In genomic region chr9:35749515-35750255, GRCh38 we compare ENCODE assay signal across 8 cellular contexts. TPM values are rescaled to one million over a fixed set of nuclear protein-coding genes. Genes with fewer than 3 reads are reported as not detected.
DNase-seq lines count a peak whose midpoint lies in the region; ATAC-seq, FAIRE-seq and TF ChIP-seq lines count a peak whose summit lies in the region.

No MANE protein-coding gene starts in this region.

- H3K4me3 ChIP-seq in kidney (ENCODE audit: low read length in 2 of 2): peak overlapping the region; percentile 82 to 91

- H3K4me1 ChIP-seq in kidney (ENCODE audit: control insufficient read depth in 1 of 2, insufficient read depth in 1 of 2, low read depth in 1 of 2, low read length in 2 of 2): peaks cover 8 to 24% of the 10 kb centered on the region in 2 donors

- ATAC-seq in HG03066 (IDR thresholded peaks at IDR 0.05; ENCODE audit: low read depth, unreplicated experiment) (peak; percentile 49), SK-N-SH treated with all-trans-retinoic acid at 6 μM for 48 hours (peak; percentile 46)

- no peak for FAIRE-seq in kidney (lab: Jason Lieb, UNC)

- H3K27ac ChIP-seq in kidney (ENCODE audit: low read depth in 2 of 2, low read length in 2 of 2): peak overlapping the region; percentile 90 to 95

- H3K9me3 Mint-ChIP-seq in brain: no peaks in the 10 kb centered on the region

- peaks cover 32 to 38% of the 10 kb centered on the region in 2 donors for H3K36me3 ChIP-seq in kidney (ENCODE audit: control insufficient read depth in 1 of 2, insufficient read depth in 2 of 2, low read length in 2 of 2)

- DNase-seq in NOMO-1 treated with DMSO at 0.1 percent for 48 hours (lab: John Stamatoyannopoulos, UW; ENCODE audit: unreplicated experiment) (peak; percentile 42), NOMO-1 treated with dmso at 0.1 percent for 144 hours (lab: John Stamatoyannopoulos, UW; ENCODE audit: unreplicated experiment) (no peak), kidney (peak; percentile 88), glomerular visceral epithelial cell (ENCODE audit: extremely low spot score) (no peak)
- peak; percentile 48 to 55 for DNase-seq in stimulated activated CD4-positive, alpha-beta T cell treated with anti-CD3 and anti-CD28 coated beads, Interleukin-2, amount 100 ng/mL, for 24 hours

- no peaks in the 10 kb centered on the region for H3K9me3 ChIP-seq in kidney (ENCODE audit: control insufficient read depth in 1 of 2, low read length in 2 of 2)

- peak overlapping the region; percentile 93 to 98 (median 94) for H3K4me3 Mint-ChIP-seq in brain

- H3K36me3 Mint-ChIP-seq in brain: peaks cover 52% of the 10 kb centered on the region

- peaks cover 43% of the 10 kb centered on the region for H3K4me1 Mint-ChIP-seq in brain

- H3K27ac Mint-ChIP-seq in brain: peak overlapping the region; percentile 93 to 99 (median 97)

- H3K9ac ChIP-seq in kidney (ENCODE audit: low read length in 2 of 2): peak overlapping the region; percentile 83 to 94

- TF ChIP-seq CTCF in brain (conservative IDR thresholded peaks at IDR 0.05) (no peak), kidney (IDR thresholded peaks at IDR 0.05; ENCODE audit: borderline replicate concordance, extremely low read depth, insufficient read depth) (no peak)

- peaks cover 7% of the 10 kb centered on the region for H3K27me3 Mint-ChIP-seq in brain

- intact Hi-C loops in kidney (cut with DNase I): no loop called here

TF ChIP-seq in SK-N-SH treated with all-trans-retinoic acid at 6 μM for 48 hours, 23 proteins besides CTCF, POLR2A, EP300 and RAD21:
- TF ChIP-seq PPARA (CRISPR knock-in tag; IDR thresholded peaks at IDR 0.05; ENCODE audit: borderline replicate concordance): no peak
- TF ChIP-seq ZNF70 (CRISPR knock-in tag; IDR thresholded peaks at IDR 0.05): no peak
- TF ChIP-seq, protein P1, sequence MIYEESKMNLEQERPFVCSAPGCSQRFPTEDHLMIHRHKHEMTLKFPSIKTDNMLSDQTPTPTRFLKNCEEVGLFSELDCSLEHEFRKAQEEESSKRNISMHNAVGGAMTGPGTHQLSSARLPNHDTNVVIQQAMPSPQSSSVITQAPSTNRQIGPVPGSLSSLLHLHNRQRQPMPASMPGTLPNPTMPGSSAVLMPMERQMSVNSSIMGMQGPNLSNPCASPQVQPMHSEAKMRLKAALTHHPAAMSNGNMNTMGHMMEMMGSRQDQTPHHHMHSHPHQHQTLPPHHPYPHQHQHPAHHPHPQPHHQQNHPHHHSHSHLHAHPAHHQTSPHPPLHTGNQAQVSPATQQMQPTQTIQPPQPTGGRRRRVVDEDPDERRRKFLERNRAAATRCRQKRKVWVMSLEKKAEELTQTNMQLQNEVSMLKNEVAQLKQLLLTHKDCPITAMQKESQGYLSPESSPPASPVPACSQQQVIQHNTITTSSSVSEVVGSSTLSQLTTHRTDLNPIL (CRISPR knock-in tag; IDR thresholded peaks at IDR 0.05; ENCODE audit: low read depth): no peak
- no peak for TF ChIP-seq TOX (CRISPR knock-in tag; IDR thresholded peaks at IDR 0.05; ENCODE audit: borderline replicate concordance)
- TF ChIP-seq GLIS3 (CRISPR knock-in tag; IDR thresholded peaks at IDR 0.05): no peak
- TF ChIP-seq ZFP3 (CRISPR knock-in tag; IDR thresholded peaks at IDR 0.05): no peak

RNA-seq across cellular contexts. Expression of gene RGP1, which starts 0.6 kb away (rescaled TPM):
- polyA plus RNA-seq in brain (ENCODE audit: insufficient read depth, low read depth, low replicate concordance): 34.4 TPM
- 39.2 TPM for total RNA-seq in kidney
- polyA plus RNA-seq in kidney (ENCODE audit: insufficient read depth, low read depth, low replicate concordance): 11.0 TPM

RNA-seq across cellular contexts. Expression of gene GBA2, which starts 0.7 kb away (rescaled TPM):
- polyA plus RNA-seq in brain (ENCODE audit: insufficient read depth, low read depth, low replicate concordance) (56.0 TPM), kidney (ENCODE audit: insufficient read depth, low read depth, low replicate concordance) (83.2 TPM)
- 93.2 TPM for total RNA-seq in kidney

RNA-seq across cellular contexts. Expression of gene MSMP, which starts 4.4 kb away (rescaled TPM):
- polyA plus RNA-seq in brain (ENCODE audit: insufficient read depth, low read depth, low replicate concordance): 9.4 TPM
- total RNA-seq in kidney: 0.47 TPM
- not detected for polyA plus RNA-seq in kidney (ENCODE audit: insufficient read depth, low read depth, low replicate concordance)

RNA-seq across cellular contexts. Expression of gene CREB3, which starts 17.2 kb away (rescaled TPM):
- polyA plus RNA-seq in brain (ENCODE audit: insufficient read depth, low read depth, low replicate concordance) (82.7 TPM), kidney (ENCODE audit: insufficient read depth, low read depth, low replicate concordance) (52.0 TPM)
- 40.5 TPM for total RNA-seq in kidney

RNA-seq across cellular contexts. Expression of gene TLN1, which starts 17.7 kb away (rescaled TPM):
- polyA plus RNA-seq in brain (ENCODE audit: insufficient read depth, low read depth, low replicate concordance) (181 TPM), kidney (ENCODE audit: insufficient read depth, low read depth, low replicate concordance) (71.7 TPM)
- total RNA-seq in kidney: 376 TPM

Comparison
In these comparisons a context has a peak if more than half of its experiments do, and no peak if none do; other contexts are left out.
1. DNase-seq: peak in NOMO-1 treated with DMSO at 0.1 percent for 48 hours (single experiment), kidney (single experiment) and stimulated activated CD4-positive, alpha-beta T cell treated with anti-CD3 and anti-CD28 coated beads, Interleukin-2, amount 100 ng/mL, for 24 hours (2 of 2); none in NOMO-1 treated with dmso at 0.1 percent for 144 hours (single experiment) and glomerular visceral epithelial cell (single experiment).